ENCODE assay signal across 8 cellular contexts in the genomic region with DNA sequence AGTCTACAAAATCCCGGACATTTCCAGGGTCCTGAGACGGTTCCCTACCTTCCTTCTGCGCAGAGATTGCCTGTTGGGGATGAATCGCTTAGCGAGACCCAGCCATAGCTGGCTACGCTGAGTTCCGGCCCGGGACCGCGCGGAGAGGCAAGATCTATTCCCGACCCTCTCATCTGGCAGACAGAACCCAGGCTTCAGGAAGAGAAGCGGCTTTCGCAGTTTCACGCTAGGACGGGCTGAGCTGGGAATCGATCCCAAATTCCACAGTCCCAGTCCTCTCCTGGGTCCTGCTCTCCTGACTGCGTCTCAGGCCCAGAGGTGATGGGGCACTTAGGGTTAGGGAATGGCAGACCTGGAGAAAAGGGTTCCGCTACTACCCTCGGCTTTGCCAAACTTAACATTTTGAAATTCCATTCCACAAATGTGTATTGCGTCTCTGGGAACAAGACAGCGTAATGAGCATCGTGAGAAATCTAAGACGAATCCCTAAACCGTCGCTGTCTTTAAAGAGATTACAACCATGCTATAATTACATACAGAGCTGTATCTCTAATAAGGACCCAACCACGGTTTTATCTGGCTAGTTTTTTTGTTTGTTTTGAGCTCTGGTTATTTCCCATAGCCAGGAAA. TPM values are rescaled to one million over a fixed set of nuclear protein-coding genes. Genes with fewer than 3 reads are reported as not detected.
DNase-seq lines count a peak whose midpoint lies in the region; ATAC-seq lines count a peak whose summit lies in the region.

No MANE protein-coding gene starts in this region.

- peak overlapping the region; percentile 81 to 84 for H3K9ac ChIP-seq in stomach smooth muscle (ENCODE audit: low read length in 2 of 2)

- H3K9me3 Mint-ChIP-seq in activated T-cell treated with anti-CD3 and anti-CD28 coated beads, Interleukin-2, amount 50 U/mL, for 4 hours = no peaks in the 10 kb centered on the region
- no peaks in the 10 kb centered on the region for H3K9me3 Mint-ChIP-seq in central memory CD8-positive, alpha-beta T cell

- no peaks in the 10 kb centered on the region for H3K27me3 ChIP-seq in stomach smooth muscle (ENCODE audit: control insufficient read depth in 1 of 2, insufficient read depth in 2 of 2, low read length in 2 of 2)

- H3K4me3 ChIP-seq in stomach smooth muscle (ENCODE audit: low read length in 2 of 2) = peak overlapping the region; percentile 88 to 92

- ATAC-seq in activated T-cell treated with anti-CD3 and anti-CD28 coated beads, Interleukin-2, amount 50 U/mL, for 4 hours = no peak
- no peak for ATAC-seq in central memory CD8-positive, alpha-beta T cell (replicated peaks; ENCODE audit: extremely low read depth, poor library complexity, severe bottlenecking)
- ATAC-seq in left lobe of liver (peak; percentile 51), HG02678 (IDR thresholded peaks at IDR 0.05; ENCODE audit: unreplicated experiment) (no peak)

- no peaks in the 10 kb centered on the region for H3K36me3 Mint-ChIP-seq in activated T-cell treated with anti-CD3 and anti-CD28 coated beads, Interleukin-2, amount 50 U/mL, for 4 hours (ENCODE audit: insufficient read depth)
- H3K36me3 Mint-ChIP-seq in central memory CD8-positive, alpha-beta T cell (ENCODE audit: insufficient read depth) = peaks cover 2% of the 10 kb centered on the region

- DNase-seq in activated T-cell treated with anti-CD3 and anti-CD28 coated beads, Interleukin-2, amount 50 U/mL, for 4 hours = no peak
- no peak for DNase-seq in activated T-cell treated with anti-CD3 and anti-CD28 coated beads, Interleukin-2, amount 50 U/mL, for 1 hour
- no peak for DNase-seq in central memory CD8-positive, alpha-beta T cell (ENCODE audit: low spot score in 2 of 2)
- DNase-seq in left lobe of liver (ENCODE audit: low spot score) (peak; percentile 60), NCI-H1436 (lab: John Stamatoyannopoulos, UW) (no peak), OCI-M2 (lab: John Stamatoyannopoulos, UW; ENCODE audit: unreplicated experiment) (no peak)

- H3K27me3 Mint-ChIP-seq in activated T-cell treated with anti-CD3 and anti-CD28 coated beads, Interleukin-2, amount 50 U/mL, for 4 hours (ENCODE audit: low read depth) = peaks cover 58% of the 10 kb centered on the region
- H3K27me3 Mint-ChIP-seq in central memory CD8-positive, alpha-beta T cell = peaks cover 65% of the 10 kb centered on the region

- peaks cover 13 to 18% of the 10 kb centered on the region in 2 donors for H3K36me3 ChIP-seq in stomach smooth muscle (ENCODE audit: control insufficient read depth in 2 of 2, insufficient read depth in 2 of 2, low read length in 2 of 2)

- no peaks in the 10 kb centered on the region for H3K9me3 ChIP-seq in stomach smooth muscle (ENCODE audit: control insufficient read depth in 2 of 2, low read length in 2 of 2)

- peaks cover 24% of the 10 kb centered on the region for H3K4me1 Mint-ChIP-seq in activated T-cell treated with anti-CD3 and anti-CD28 coated beads, Interleukin-2, amount 50 U/mL, for 4 hours (ENCODE audit: low read depth)
- peaks cover 21% of the 10 kb centered on the region for H3K4me1 Mint-ChIP-seq in central memory CD8-positive, alpha-beta T cell

- no peak overlapping the region for H3K27ac Mint-ChIP-seq in central memory CD8-positive, alpha-beta T cell (ENCODE audit: low read depth)

- H3K27ac ChIP-seq in stomach smooth muscle (ENCODE audit: low read length) = peak overlapping the region; percentile 79

- peaks cover 16% of the 10 kb centered on the region for H3K4me1 ChIP-seq in stomach smooth muscle (ENCODE audit: control insufficient read depth, insufficient read depth, low read length)

- peak overlapping the region; percentile 62 for H3K4me3 Mint-ChIP-seq in activated T-cell treated with anti-CD3 and anti-CD28 coated beads, Interleukin-2, amount 50 U/mL, for 4 hours
- peak overlapping the region; percentile 10 for H3K4me3 Mint-ChIP-seq in central memory CD8-positive, alpha-beta T cell

RNA-seq across cellular contexts. Expression of a gene that starts 2.8 kb away (rescaled TPM):
- total RNA-seq in activated T-cell treated with anti-CD3 and anti-CD28 coated beads, Interleukin-2, amount 50 U/mL, for 4 hours = under 1 TPM; 0.33 to 0.45 (median 0.33) TPM
- total RNA-seq in left lobe of liver = 12.6 TPM

RNA-seq across cellular contexts. Expression of a gene that starts 10.8 kb away (rescaled TPM):
- total RNA-seq in activated T-cell treated with anti-CD3 and anti-CD28 coated beads, Interleukin-2, amount 50 U/mL, for 4 hours = 10 to 100 TPM; 44.1 to 51.2 (median 46.7) TPM
- 39.1 TPM for total RNA-seq in left lobe of liver
